Comparison of ENCODE assay signal across 7 cellular contexts in the genomic region with DNA sequence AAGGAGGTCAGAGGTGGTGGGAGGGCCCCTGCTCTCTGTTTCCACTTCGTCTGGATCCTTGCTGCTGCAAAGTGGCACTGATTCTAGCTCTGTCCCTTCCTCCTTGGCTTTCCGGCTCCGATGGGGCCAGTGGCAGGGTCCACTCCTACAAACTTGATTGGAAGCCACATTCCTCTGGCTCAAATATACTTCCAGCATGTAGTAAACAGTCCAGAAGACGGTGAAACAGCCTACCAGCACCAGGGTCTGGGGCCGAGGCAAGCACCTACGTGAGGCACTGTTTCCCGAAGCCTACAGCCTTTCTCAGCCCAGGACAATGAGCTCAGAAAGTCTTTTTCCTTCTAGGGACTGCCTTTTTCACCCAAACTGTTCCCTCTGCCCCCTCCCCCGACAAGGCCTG. TPM values are rescaled to one million over a fixed set of nuclear protein-coding genes. Genes with fewer than 3 reads are reported as not detected.
DNase-seq lines count a peak whose midpoint lies in the region; TF ChIP-seq lines count a peak whose summit lies in the region.
"Not testable (repeated sequence)": the region's sequence is repeated elsewhere in the genome, so short reads cannot be mapped to it uniquely, and the experiment has no call there.

No MANE protein-coding gene starts in this region.

- not testable (repeated sequence) for H2AFZ ChIP-seq in trophoblast cell (ENCODE audit: insufficient read depth, low read length, poor library complexity)

- H3K79me1 ChIP-seq in trophoblast cell (ENCODE audit: low read length): not testable (repeated sequence)

- not testable (repeated sequence) for H3K9me3 ChIP-seq in ascending aorta; right atrium auricular region; muscle layer of colon (ENCODE audit: low read length); trophoblast cell (ENCODE audit: insufficient read depth, low read depth, low read length); tibial artery

- H3K4me3 Mint-ChIP-seq in HFFc6: not testable (repeated sequence)

- DNase-seq in HFFc6; ascending aorta (ENCODE audit: low spot score in 2 of 2); right atrium auricular region (ENCODE audit: low spot score); tibial artery: not testable (repeated sequence)
- DNase-seq in trophoblast cell: peak; percentile 72 to 73

- peak overlapping the region; percentile 78 for H3K27ac Mint-ChIP-seq in HFFc6

- peaks cover 12% of the 10 kb centered on the region for H3K79me2 ChIP-seq in trophoblast cell (ENCODE audit: control insufficient read depth, insufficient read depth, low read length, poor library complexity)

- not testable (repeated sequence) for H3K23ac ChIP-seq in trophoblast cell (ENCODE audit: low read length)

- TF ChIP-seq CTCF in HFFc6 (IDR thresholded peaks at IDR 0.05); ascending aorta (IDR thresholded peaks at IDR 0.05); right atrium auricular region (IDR thresholded peaks at IDR 0.05); tibial artery (IDR thresholded peaks at IDR 0.05): not testable (repeated sequence)

- H2BK5ac ChIP-seq in trophoblast cell (ENCODE audit: low read depth, low read length, poor library complexity): not testable (repeated sequence)

- H3K36me3 ChIP-seq in ascending aorta (peaks cover 45 to 48% of the 10 kb centered on the region in 2 donors), right atrium auricular region (peaks cover 48% of the 10 kb centered on the region), muscle layer of colon (ENCODE audit: insufficient read depth, low read length) (peaks cover 46% of the 10 kb centered on the region), trophoblast cell (ENCODE audit: control insufficient read depth in 1 of 2, insufficient read depth in 2 of 2, low read length in 2 of 2) (peaks cover 41 to 45% of the 10 kb centered on the region in 2 experiments), tibial artery (peaks cover 43 to 46% (median 45%) of the 10 kb centered on the region in 3 donors)

- not testable (repeated sequence) for H3K9ac ChIP-seq in muscle layer of colon (ENCODE audit: low read length); trophoblast cell (ENCODE audit: low read length)

- H3K36me3 Mint-ChIP-seq in HFFc6 (ENCODE audit: low read depth): peaks cover 25% of the 10 kb centered on the region

- not testable (repeated sequence) for H3K14ac ChIP-seq in trophoblast cell (ENCODE audit: low read length)

- not testable (repeated sequence) for H4K12ac ChIP-seq in trophoblast cell (ENCODE audit: low read depth, low read length)

- intact Hi-C loops in ascending aorta (cut with DNase I): not testable (repeated sequence)
- intact Hi-C loops in tibial artery (cut with DNase I; ENCODE audit: low total_unique reads): loop anchor here (5.0 kb wide), 1 partner anchor 74 kb away; no protein-coding TSS in a partner anchor

- peaks cover 51% of the 10 kb centered on the region for H3K4me1 Mint-ChIP-seq in HFFc6 (ENCODE audit: low read depth)

- H2AK5ac ChIP-seq in trophoblast cell (ENCODE audit: low read length): not testable (repeated sequence)

- H2BK120ac ChIP-seq in trophoblast cell (ENCODE audit: insufficient read depth, low read length, poor library complexity): not testable (repeated sequence)

- H4K91ac ChIP-seq in trophoblast cell (ENCODE audit: low read depth, low read length): not testable (repeated sequence)

- not testable (repeated sequence) for H3K18ac ChIP-seq in trophoblast cell (ENCODE audit: low read length)

- H3K27ac ChIP-seq in ascending aorta (peak overlapping the region; percentile 41 to 65), cingulate gyrus (ENCODE audit: low read depth, low read length) (peak overlapping the region; percentile 29), right atrium auricular region (peak overlapping the region; percentile 46 to 88), muscle layer of colon (ENCODE audit: low read depth, low read length) (peak overlapping the region; percentile 76), trophoblast cell (ENCODE audit: low read depth, low read length) (peak overlapping the region; percentile 44), tibial artery (peak overlapping the region; percentile 97 to 98)

- not testable (repeated sequence) for H3K4me3 ChIP-seq in ascending aorta; right atrium auricular region; muscle layer of colon (ENCODE audit: low read depth in 1 of 2, low read length in 2 of 2); trophoblast cell (ENCODE audit: low read depth, low read length); tibial artery

- H3K27me3 ChIP-seq in ascending aorta; right atrium auricular region; muscle layer of colon (ENCODE audit: control insufficient read depth in 1 of 2, insufficient read depth in 2 of 2, low read length in 2 of 2); trophoblast cell (ENCODE audit: insufficient read depth, low read length); tibial artery: not testable (repeated sequence)

- H3K4me1 ChIP-seq in ascending aorta (peaks cover 9 to 16% of the 10 kb centered on the region in 2 donors), right atrium auricular region (peaks cover 0 to 40% of the 10 kb centered on the region in 2 donors), muscle layer of colon (ENCODE audit: insufficient read depth, low read length) (peaks cover 19% of the 10 kb centered on the region), trophoblast cell (ENCODE audit: control insufficient read depth in 1 of 2, insufficient read depth in 2 of 2, low read length in 2 of 2) (peaks cover 19 to 32% of the 10 kb centered on the region in 2 experiments), tibial artery (peaks cover 0 to 33% (median 21%) of the 10 kb centered on the region in 4 donors)

- not testable (repeated sequence) for H3K4me2 ChIP-seq in trophoblast cell (ENCODE audit: low read length)

- H4K8ac ChIP-seq in trophoblast cell (ENCODE audit: low read depth, low read length): not testable (repeated sequence)

- not testable (repeated sequence) for H2BK12ac ChIP-seq in trophoblast cell (ENCODE audit: low read length)

- WGBS in trophoblast cell (ENCODE audit: extremely low coverage, insufficient coverage, insufficient read length): no CpG with 5 or more reads among the region's 8 CpGs

- not testable (repeated sequence) for H3K4ac ChIP-seq in trophoblast cell (ENCODE audit: low read depth, low read length)

- H3K9me3 Mint-ChIP-seq in HFFc6: not testable (repeated sequence)

- peaks cover 12% of the 10 kb centered on the region for H3K27me3 Mint-ChIP-seq in HFFc6 (ENCODE audit: insufficient read depth)

RNA-seq across cellular contexts. Expression of gene TAGLN, which starts 6.9 kb away (rescaled TPM):
- 1,000 to 10,000 TPM; 1,668 to 2,517 (median 1,780) TPM for total RNA-seq in HFFc6 (2021; fragmentation: NEBNext Ultra II Directional; extraction: Animal tissue kit (Norgen Biotek cat#: 25700))
- total RNA-seq in ascending aorta (6,542 TPM), right atrium auricular region (1,000 to 10,000 TPM in 1 of 2 donors, 100 to 1,000 TPM in 1; 442 to 1,859 TPM)
- polyA plus RNA-seq in trophoblast cell (2013): 876 and 888 TPM in 2 replicates

RNA-seq across cellular contexts. Expression of gene PCSK7, which starts 25.8 kb away (rescaled TPM):
- 10 to 100 TPM; 64.1 to 73.6 (median 68.0) TPM for total RNA-seq in HFFc6 (2021; fragmentation: NEBNext Ultra II Directional; extraction: Animal tissue kit (Norgen Biotek cat#: 25700))
- total RNA-seq in ascending aorta (112 TPM), right atrium auricular region (10 to 100 TPM; 25.3 to 32.8 TPM)
- 23.8 TPM in 2 replicates for polyA plus RNA-seq in trophoblast cell (2013)

RNA-seq across cellular contexts. Expression of gene RNF214, which starts 26.4 kb away (rescaled TPM):
- 10 to 100 TPM; 17.7 to 25.6 (median 22.1) TPM for total RNA-seq in HFFc6 (2021; fragmentation: NEBNext Ultra II Directional; extraction: Animal tissue kit (Norgen Biotek cat#: 25700))
- total RNA-seq in ascending aorta (0.53 TPM), right atrium auricular region (10 to 100 TPM; 11.0 to 11.5 TPM)
- 16.0 and 17.7 TPM in 2 replicates for polyA plus RNA-seq in trophoblast cell (2013)

RNA-seq across cellular contexts. Expression of gene SIDT2, which starts 27.6 kb away (rescaled TPM):
- 10 to 100 TPM; 33.9 to 53.9 (median 37.7) TPM for total RNA-seq in HFFc6 (2021; fragmentation: NEBNext Ultra II Directional; extraction: Animal tissue kit (Norgen Biotek cat#: 25700))
- total RNA-seq in ascending aorta (45.4 TPM), right atrium auricular region (10 to 100 TPM; 19.1 to 33.0 TPM)
- polyA plus RNA-seq in trophoblast cell (2013): 23.4 and 25.7 TPM in 2 replicates

Comparison
In these comparisons a context has a peak if more than half of its experiments do, and no peak if none do; other contexts are left out.
1. H3K27ac ChIP-seq: peak in every context shown above with its lines; median percentile 98 in tibial artery; 76 in muscle layer of colon; 67 in right atrium auricular region; 53 in ascending aorta; 44 in trophoblast cell; 29 in cingulate gyrus.